In genomic region chr7:138546829-138547228, GRCh38 we compare ENCODE assay signal across 39 cellular contexts.
"Had no signal": no experiment of that assay in that cellular context is flagged by ENCODE, and none has a peak within 500 bp of the region (broad histone marks: within the 10 kb centered on the region; RNA-seq: fewer than 3 reads in every experiment).

No MANE protein-coding gene starts in this region.

- ATAC-seq: activated naive CD4-positive, alpha-beta T cell treated with anti-CD3 and anti-CD28 coated beads, Interleukin-2, amount 50 U/mL, for 72 hours; activated naive CD8-positive, alpha-beta T cell treated with anti-CD3 and anti-CD28 coated beads, Interleukin-2, amount 50 U/mL, for 24 hours; activated T-cell treated with anti-CD3 and anti-CD28 coated beads, Interleukin-2, amount 50 U/mL, for 4 hours; activated T-cell treated with anti-CD3 and anti-CD28 coated beads, Interleukin-2, amount 50 U/mL, for 72 hours; activated T-helper 17 cell treated with anti-CD3 and anti-CD28 coated beads, Interleukin-2, amount 50 U/mL, for 72 hours; body of pancreas had no signal

- DNase-seq: activated effector memory CD4-positive, alpha-beta T cell treated with anti-CD3 and anti-CD28 coated beads, Interleukin-2, amount 50 U/mL, for 16 hours; activated effector memory CD4-positive, alpha-beta T cell treated with Interleukin-2 at 50 U/mL for 16 hours; activated gamma-delta T cell; activated gamma-delta T cell treated with Interleukin-2 at 50 U/mL for 16 hours; activated naive CD4-positive, alpha-beta T cell; activated naive CD4-positive, alpha-beta T cell treated with anti-CD3 and anti-CD28 coated beads for 36 hours; activated naive CD4-positive, alpha-beta T cell treated with anti-CD3 and anti-CD28 coated beads, Interleukin-2, amount 10 ng/mL, durations not matched to agents 7 days and 5 days; activated naive CD4-positive, alpha-beta T cell treated with anti-CD3 and anti-CD28 coated beads, Interleukin-2, amount 50 U/mL, for 16 hours; activated naive CD4-positive, alpha-beta T cell treated with Interleukin-2 at 50 U/mL for 16 hours; activated naive CD8-positive, alpha-beta T cell treated with anti-CD3 and anti-CD28 coated beads for 36 hours; activated naive CD8-positive, alpha-beta T cell treated with anti-CD3 and anti-CD28 coated beads, Interleukin-2, amount 10 ng/mL, durations not matched to agents 7 days and 5 days; activated naive CD8-positive, alpha-beta T cell treated with anti-CD3 and anti-CD28 coated beads, Interleukin-2, amount 50 U/mL, for 24 hours; activated T-cell treated with anti-CD3 and anti-CD28 coated beads, Interleukin-2, amount 50 U/mL, for 24 hours; activated T-cell treated with anti-CD3 and anti-CD28 coated beads, Interleukin-2, amount 50 U/mL, for 4 hours; activated T-cell treated with anti-CD3 and anti-CD28 coated beads, Interleukin-2, amount 50 U/mL, for 48 hours; activated T-cell treated with anti-CD3 and anti-CD28 coated beads, Interleukin-2, amount 50 U/mL, for 72 hours; adrenal gland; amniotic stem cell; amygdala; anterior cingulate cortex; aorta; body of pancreas; brain microvascular endothelial cell; caudate nucleus; central memory CD4-positive, alpha-beta T cell; cerebellar nuclear complex had no signal

- FAIRE-seq: astrocyte, bronchial epithelial cell had no signal

- H3K27ac ChIP-seq: ascending aorta, body of pancreas, brain microvascular endothelial cell, breast epithelium had no signal

- H3K27ac Mint-ChIP-seq: activated naive CD4-positive, alpha-beta T cell treated with anti-CD3 and anti-CD28 coated beads for 36 hours; activated naive CD4-positive, alpha-beta T cell treated with anti-CD3 and anti-CD28 coated beads, Interleukin-2, amount 10 ng/mL, durations not matched to agents 7 days and 5 days; activated naive CD4-positive, alpha-beta T cell treated with anti-CD3 and anti-CD28 coated beads, Interleukin-2, amount 50 U/mL, for 24 hours; activated naive CD4-positive, alpha-beta T cell treated with anti-CD3 and anti-CD28 coated beads, Interleukin-2, amount 50 U/mL, for 72 hours; activated naive CD8-positive, alpha-beta T cell; activated naive CD8-positive, alpha-beta T cell treated with anti-CD3 and anti-CD28 coated beads for 36 hours; activated naive CD8-positive, alpha-beta T cell treated with anti-CD3 and anti-CD28 coated beads, Interleukin-2, amount 10 ng/mL, durations not matched to agents 7 days and 5 days; activated naive CD8-positive, alpha-beta T cell treated with anti-CD3 and anti-CD28 coated beads, Interleukin-2, amount 50 U/mL, for 24 hours; activated T-cell treated with anti-CD3 and anti-CD28 coated beads, Interleukin-2, amount 50 U/mL, for 24 hours; activated T-cell treated with anti-CD3 and anti-CD28 coated beads, Interleukin-2, amount 50 U/mL, for 72 hours; activated T-helper 1 cell treated with anti-CD3 and anti-CD28 coated beads, Interleukin-12 subunit alpha, Interleukin-12 subunit beta, Interleukin-2, Interleukin-4 antibody, amounts not matched to agents 30 ng/mL and 10 ng/mL and 1 ng/mL, durations not matched to agents 14 hours and 24 hours and 36 hours; activated T-helper 17 cell treated with anti-CD3 and anti-CD28 coated beads, Interleukin-2, amount 50 U/mL, for 72 hours; activated T-helper 2 cell treated with anti-CD3 and anti-CD28 coated beads, Interferon-gamma antibody, Interleukin-2, Interleukin-4, amounts not matched to agents 10 μg/mL and 5 μg/mL and 100 μg/mL, durations not matched to agents 14 hours and 24 hours and 36 hours; brain had no signal

- H3K4me3 ChIP-seq: adrenal gland, ascending aorta, body of pancreas, breast epithelium, cardiac muscle cell had no signal

- H3K4me1 ChIP-seq: adrenal gland, ascending aorta, body of pancreas, breast epithelium had no signal

- H3K4me1 Mint-ChIP-seq: brain had no signal

- H3K9me3 ChIP-seq: adrenal gland, ascending aorta, body of pancreas, breast epithelium had no signal

- H3K27me3 ChIP-seq: adrenal gland, ascending aorta, body of pancreas, brain microvascular endothelial cell, breast epithelium, cardiac muscle cell had no signal

- H3K27me3 Mint-ChIP-seq: activated naive CD4-positive, alpha-beta T cell treated with anti-CD3 and anti-CD28 coated beads, Interleukin-2, amount 10 ng/mL, durations not matched to agents 7 days and 5 days; activated naive CD4-positive, alpha-beta T cell treated with anti-CD3 and anti-CD28 coated beads, Interleukin-2, amount 50 U/mL, for 24 hours; activated naive CD8-positive, alpha-beta T cell; activated naive CD8-positive, alpha-beta T cell treated with anti-CD3 and anti-CD28 coated beads for 36 hours; activated naive CD8-positive, alpha-beta T cell treated with anti-CD3 and anti-CD28 coated beads, Interleukin-2, amount 10 ng/mL, durations not matched to agents 7 days and 5 days; activated naive CD8-positive, alpha-beta T cell treated with anti-CD3 and anti-CD28 coated beads, Interleukin-2, amount 50 U/mL, for 24 hours; activated T-cell treated with anti-CD3 and anti-CD28 coated beads, Interleukin-2, amount 50 U/mL, for 24 hours; activated T-helper 17 cell treated with anti-CD3 and anti-CD28 coated beads, Interleukin-2, amount 50 U/mL, for 72 hours; brain; central memory CD8-positive, alpha-beta T cell had no signal

- H3K4me3 Mint-ChIP-seq: activated naive CD4-positive, alpha-beta T cell treated with anti-CD3 and anti-CD28 coated beads for 36 hours; activated naive CD4-positive, alpha-beta T cell treated with anti-CD3 and anti-CD28 coated beads, Interleukin-2, amount 10 ng/mL, durations not matched to agents 7 days and 5 days; activated naive CD4-positive, alpha-beta T cell treated with anti-CD3 and anti-CD28 coated beads, Interleukin-2, amount 50 U/mL, for 24 hours; activated naive CD8-positive, alpha-beta T cell; activated naive CD8-positive, alpha-beta T cell treated with anti-CD3 and anti-CD28 coated beads for 36 hours; activated naive CD8-positive, alpha-beta T cell treated with anti-CD3 and anti-CD28 coated beads, Interleukin-2, amount 10 ng/mL, durations not matched to agents 7 days and 5 days; activated naive CD8-positive, alpha-beta T cell treated with anti-CD3 and anti-CD28 coated beads, Interleukin-2, amount 50 U/mL, for 24 hours; activated T-cell treated with anti-CD3 and anti-CD28 coated beads, Interleukin-2, amount 50 U/mL, for 24 hours; activated T-cell treated with anti-CD3 and anti-CD28 coated beads, Interleukin-2, amount 50 U/mL, for 4 hours; activated T-cell treated with anti-CD3 and anti-CD28 coated beads, Interleukin-2, amount 50 U/mL, for 72 hours; activated T-helper 1 cell treated with anti-CD3 and anti-CD28 coated beads, Interleukin-12 subunit alpha, Interleukin-12 subunit beta, Interleukin-2, Interleukin-4 antibody, amounts not matched to agents 30 ng/mL and 10 ng/mL and 1 ng/mL, durations not matched to agents 14 hours and 24 hours and 36 hours; activated T-helper 17 cell treated with anti-CD3 and anti-CD28 coated beads, Interleukin-2, amount 50 U/mL, for 72 hours; brain; central memory CD8-positive, alpha-beta T cell had no signal
